ENCODE assay signal across 1 cellular context in the genomic region with DNA sequence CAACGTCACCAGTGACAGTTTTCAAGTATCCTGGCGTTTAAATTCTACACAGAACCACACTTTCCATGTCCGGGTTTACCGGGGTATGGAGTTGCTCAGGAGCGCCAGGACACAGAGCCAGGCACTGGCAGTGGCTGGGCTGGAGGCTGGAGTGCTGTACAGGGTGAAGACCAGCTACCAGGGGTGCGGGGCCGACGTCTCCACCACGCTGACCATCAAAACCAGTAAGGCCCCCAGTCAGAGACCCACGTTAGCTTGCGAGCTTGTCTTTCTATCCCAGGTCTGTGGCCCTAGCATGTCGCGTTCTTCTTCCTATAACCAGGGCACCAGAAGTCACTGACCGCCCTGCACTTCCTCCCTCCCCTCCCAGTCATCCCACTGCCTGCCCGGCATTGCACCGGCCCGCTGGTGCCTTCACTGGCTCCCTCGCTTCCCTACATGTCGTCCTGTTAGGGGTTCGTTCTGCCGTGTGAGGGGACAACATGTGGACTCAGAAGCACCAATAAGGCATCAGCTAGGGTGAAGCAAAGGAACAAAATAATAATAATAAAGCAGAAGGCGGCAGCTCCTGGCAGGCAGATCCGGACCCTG.
TF ChIP-seq lines count a peak whose summit lies in the region.

No MANE protein-coding gene starts in this region.

TF ChIP-seq in IMR-90, 13 proteins besides CTCF, POLR2A, EP300 and RAD21 (continued from another document):
- TF ChIP-seq, protein P1, sequence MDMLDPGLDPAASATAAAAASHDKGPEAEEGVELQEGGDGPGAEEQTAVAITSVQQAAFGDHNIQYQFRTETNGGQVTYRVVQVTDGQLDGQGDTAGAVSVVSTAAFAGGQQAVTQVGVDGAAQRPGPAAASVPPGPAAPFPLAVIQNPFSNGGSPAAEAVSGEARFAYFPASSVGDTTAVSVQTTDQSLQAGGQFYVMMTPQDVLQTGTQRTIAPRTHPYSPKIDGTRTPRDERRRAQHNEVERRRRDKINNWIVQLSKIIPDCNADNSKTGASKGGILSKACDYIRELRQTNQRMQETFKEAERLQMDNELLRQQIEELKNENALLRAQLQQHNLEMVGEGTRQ (IDR thresholded peaks at IDR 0.05; ENCODE audit: low read depth, low read length) = no peak
- TF ChIP-seq MXI1 (IDR thresholded peaks at IDR 0.05; ENCODE audit: borderline replicate concordance, low read depth, low read length) (no peak), MAFK (IDR thresholded peaks at IDR 0.05; ENCODE audit: low read depth, low read length) (no peak), FOS (IDR thresholded peaks at IDR 0.05; ENCODE audit: low read depth, low read length) (no peak), NFE2L2 (IDR thresholded peaks at IDR 0.05; ENCODE audit: low read depth, low read length) (no peak), SMC3 (IDR thresholded peaks at IDR 0.05; ENCODE audit: low read depth, low read length) (no peak), CHD1 (IDR thresholded peaks at IDR 0.05; ENCODE audit: low read depth, low read length) (no peak), MAZ (IDR thresholded peaks at IDR 0.05; ENCODE audit: borderline replicate concordance, low read depth, low read length) (no peak), RFX5 (IDR thresholded peaks at IDR 0.05; ENCODE audit: low read depth, low read length) (no peak)
